Comparison of ENCODE assay signal across 9 cellular contexts in genomic region chr19:2081873-2082810, GRCh38. TPM values are rescaled to one million over a fixed set of nuclear protein-coding genes. Genes with fewer than 3 reads are reported as not detected.
DNase-seq lines count a peak whose midpoint lies in the region; ATAC-seq, FAIRE-seq and TF ChIP-seq lines count a peak whose summit lies in the region.
"Had no signal": no experiment of that assay in that cellular context is flagged by ENCODE, and none has a peak within 500 bp of the region (broad histone marks: within the 10 kb centered on the region; RNA-seq: fewer than 3 reads in every experiment).

No MANE protein-coding gene starts in this region.

- H3K79me2 ChIP-seq in DOHH2 (ENCODE audit: control insufficient read depth, low read length): peaks cover 83% of the 10 kb centered on the region

- H3K9me3 Mint-ChIP-seq in naive thymus-derived CD8-positive, alpha-beta T cell: peaks cover 0 to 4% (median 0%) of the 10 kb centered on the region in 9 donors

- H3K27me3 ChIP-seq in DOHH2 (ENCODE audit: control insufficient read depth, low read length) (no peaks in the 10 kb centered on the region), MG63 (no peaks in the 10 kb centered on the region)

- peaks cover 14% of the 10 kb centered on the region for H4K20me1 ChIP-seq in DOHH2 (ENCODE audit: control insufficient read depth, insufficient read depth, low read depth, low read length)

- DNase-seq in NB4 (ENCODE audit: low read depth) (peak; percentile 59), MG63 (no peak), caudate nucleus (lab: John Stamatoyannopoulos, UW) (no peak), frontal cortex (ENCODE audit: low spot score in 2 of 2) (no peak)
- DNase-seq in activated effector memory CD4-positive, alpha-beta T cell treated with anti-CD3 and anti-CD28 coated beads, Interleukin-2, amount 50 U/mL, for 16 hours: peak; percentile 80
- DNase-seq in naive thymus-derived CD8-positive, alpha-beta T cell: peak in 7 of 10 donors; percentile 31 to 72 (median 58)
- DNase-seq: NCI-H510A had no signal

- ATAC-seq in naive thymus-derived CD8-positive, alpha-beta T cell: peak; percentile 10 to 33
- no peak for ATAC-seq in GM21390 (IDR thresholded peaks at IDR 0.05; ENCODE audit: unreplicated experiment)

- peak overlapping the region; percentile 74 for H3K4me2 ChIP-seq in DOHH2 (ENCODE audit: low read length)

- TF ChIP-seq CTCF in DOHH2 (IDR thresholded peaks at IDR 0.05; ENCODE audit: low read depth, low read length, poor library complexity, severe bottlenecking) (no peak), NB4 (IDR thresholded peaks at IDR 0.05; ENCODE audit: low read depth, low read length) (no peak)

- peak overlapping the region; percentile 94 to 100 (median 99) for H3K27ac Mint-ChIP-seq in naive thymus-derived CD8-positive, alpha-beta T cell

- H3K4me3 ChIP-seq in DOHH2 (ENCODE audit: low read length): peak overlapping the region; percentile 76
- H3K4me3 ChIP-seq in NB4 (ENCODE audit: low read depth, low read length): peak overlapping the region; percentile 69
- H3K4me3 ChIP-seq in MG63: no peak overlapping the region

- TF ChIP-seq POLR2A in NB4 (IDR thresholded peaks at IDR 0.05; ENCODE audit: extremely low read depth, insufficient read length): no peak

- H3K27ac ChIP-seq in DOHH2 (ENCODE audit: low read depth, low read length) (peak overlapping the region; percentile 99), caudate nucleus (ENCODE audit: low read depth, low read length) (no peak overlapping the region)

- peaks cover 67% of the 10 kb centered on the region for H3K4me1 ChIP-seq in DOHH2 (ENCODE audit: control insufficient read depth, low read length)

- POLR2A ChIA-PET in naive thymus-derived CD8-positive, alpha-beta T cell (lab: Charles Lee): interaction anchor here (0.7 to 9.0 kb wide), 10 partner anchors 12 to 188 kb away, joined by 3 to 173 read pairs (median 19); partner anchors contain the start of genes IZUMO4, MKNK2 and MOB3A

- H3K9me3 ChIP-seq in DOHH2 (ENCODE audit: control insufficient read depth, insufficient read depth, low read length): no peaks in the 10 kb centered on the region
- H3K9me3 ChIP-seq in MG63: no peaks in the 10 kb centered on the region

- peaks cover 5 to 49% (median 9%) of the 10 kb centered on the region in 3 donors for H3K36me3 Mint-ChIP-seq in naive thymus-derived CD8-positive, alpha-beta T cell

- peaks cover 83% of the 10 kb centered on the region for H3K36me3 ChIP-seq in DOHH2 (ENCODE audit: control insufficient read depth, low read length)
- no peaks in the 10 kb centered on the region; the same call in 1 of the 2 replicates for H3K36me3 ChIP-seq in MG63

- H3K27me3 Mint-ChIP-seq in naive thymus-derived CD8-positive, alpha-beta T cell: peaks cover 0 to 2% (median 0%) of the 10 kb centered on the region in 5 donors

- peaks cover 28 to 72% (median 67%) of the 10 kb centered on the region in 4 donors for H3K4me1 Mint-ChIP-seq in naive thymus-derived CD8-positive, alpha-beta T cell

- H3K4me3 Mint-ChIP-seq in naive thymus-derived CD8-positive, alpha-beta T cell: peak overlapping the region; percentile 94 to 100 (median 98)

- no peaks in the 10 kb centered on the region for H3K9me2 ChIP-seq in DOHH2 (replicated peaks; ENCODE audit: control insufficient read depth, low read length)

- H3F3A ChIP-seq in DOHH2 (ENCODE audit: control insufficient read depth, insufficient read depth): peaks cover 15% of the 10 kb centered on the region

- FAIRE-seq in frontal cortex (lab: Jason Lieb, UNC): no peak

RNA-seq across cellular contexts. Expression of gene MOB3A, which starts 14.0 kb away (rescaled TPM):
- 100 to 1,000 TPM in 1 of 2 experiments, 10 to 100 TPM in 1; 94.0 to 101 TPM for total RNA-seq in naive thymus-derived CD8-positive, alpha-beta T cell
- polyA plus RNA-seq in naive thymus-derived CD8-positive, alpha-beta T cell: 10 to 100 TPM; 40.5 to 90.4 (median 53.1) TPM
- total RNA-seq in MG63 (2014; rRNA removed; shearing (Covaris generic); ENCODE audit: low replicate concordance): 9.4 and 9.7 TPM in 2 replicates
- total RNA-seq in frontal cortex: 9.4 TPM

RNA-seq across cellular contexts. Expression of gene IZUMO4, which starts 14.6 kb away (rescaled TPM):
- total RNA-seq in naive thymus-derived CD8-positive, alpha-beta T cell: 10 to 100 TPM; 16.6 to 18.7 TPM
- 1 to 10 TPM in 1 of 3 donors, under 1 TPM in 2; 0.26 to 1.4 (median 0.85) TPM for polyA plus RNA-seq in naive thymus-derived CD8-positive, alpha-beta T cell
- not detected in 2 replicates for total RNA-seq in MG63 (2014; rRNA removed; shearing (Covaris generic); ENCODE audit: low replicate concordance)
- 2.9 TPM for total RNA-seq in frontal cortex

RNA-seq across cellular contexts. Expression of gene MKNK2, which starts 31.1 kb away (rescaled TPM):
- 100 to 1,000 TPM; 171 to 176 TPM for total RNA-seq in naive thymus-derived CD8-positive, alpha-beta T cell
- 10 to 100 TPM; 26.1 to 47.1 (median 30.2) TPM for polyA plus RNA-seq in naive thymus-derived CD8-positive, alpha-beta T cell
- total RNA-seq in MG63 (2014; rRNA removed; shearing (Covaris generic); ENCODE audit: low replicate concordance): 17.9 and 38.6 TPM in 2 replicates
- 18.3 TPM for total RNA-seq in frontal cortex

Comparison
In these comparisons a context has a peak if more than half of its experiments do, and no peak if none do; other contexts are left out.
1. DNase-seq: peak in NB4 (single experiment), activated effector memory CD4-positive, alpha-beta T cell treated with anti-CD3 and anti-CD28 coated beads, Interleukin-2, amount 50 U/mL, for 16 hours (single experiment) and naive thymus-derived CD8-positive, alpha-beta T cell (7 of 10); none in MG63 (single experiment), caudate nucleus (0 of 61) and frontal cortex (0 of 2).